ENCODE assay signal across 18 cellular contexts in genomic region chr7:138502023-138502767, GRCh38. TPM values are rescaled to one million over a fixed set of nuclear protein-coding genes. Genes with fewer than 3 reads are reported as not detected.
DNase-seq lines count a peak whose midpoint lies in the region; ATAC-seq and TF ChIP-seq lines count a peak whose summit lies in the region.
"Had no signal": no experiment of that assay in that cellular context is flagged by ENCODE, and none has a peak within 500 bp of the region (broad histone marks: within the 10 kb centered on the region; RNA-seq: fewer than 3 reads in every experiment).

No MANE protein-coding gene starts in this region.

- no peak overlapping the region for H3K9ac ChIP-seq in DND-41 (ENCODE audit: low read depth, low read length)
- H3K9ac ChIP-seq in SK-N-SH = no peak overlapping the region
- H3K9ac ChIP-seq in neural progenitor cell = no peak overlapping the region
- H3K9ac ChIP-seq: BLaER1 had no signal

- CTCF ChIA-PET in SK-N-SH (lab: Yijun Ruan, JAX) = interaction anchor here (0.9 to 1.2 kb wide), 3 partner anchors 11 to 29 kb away, joined by 3 read pairs; no protein-coding TSS in a partner anchor

- H3K9me2 ChIP-seq in SK-N-SH = no peaks in the 10 kb centered on the region

- H3K4me1 Mint-ChIP-seq in glutamatergic neuron (ENCODE audit: low read depth, unreplicated experiment) (peaks cover 37% of the 10 kb centered on the region), neural progenitor cell (peaks cover 20% of the 10 kb centered on the region)
- peaks cover 16 to 51% (median 44%) of the 10 kb centered on the region in 4 donors for H3K4me1 Mint-ChIP-seq in naive thymus-derived CD8-positive, alpha-beta T cell

- H3K36me3 Mint-ChIP-seq in glutamatergic neuron (ENCODE audit: unreplicated experiment) (no peaks in the 10 kb centered on the region), neural progenitor cell (peaks cover 65% of the 10 kb centered on the region)
- H3K36me3 Mint-ChIP-seq in naive thymus-derived CD8-positive, alpha-beta T cell = peaks cover 29 to 45% (median 40%) of the 10 kb centered on the region in 3 donors

- no peak for TF ChIP-seq CTCF in DND-41 (IDR thresholded peaks at IDR 0.05; ENCODE audit: borderline replicate concordance, extremely low read depth, low read length, poor library complexity, severe bottlenecking)
- TF ChIP-seq CTCF in SK-N-SH (IDR thresholded peaks at IDR 0.05) = no peak
- no peak for TF ChIP-seq CTCF in glutamatergic neuron (IDR thresholded peaks at IDR 0.05; ENCODE audit: partially characterized antibody, unreplicated experiment)
- TF ChIP-seq CTCF in neural progenitor cell (IDR thresholded peaks at IDR 0.05) = no peak

- H4K20me1 ChIP-seq in DND-41 (ENCODE audit: insufficient read depth, low read length) (peaks cover 21% of the 10 kb centered on the region; the same call in 1 of the 2 replicates), SK-N-SH (ENCODE audit: insufficient read depth) (no peaks in the 10 kb centered on the region), neural progenitor cell (ENCODE audit: low read depth) (peaks cover 84% of the 10 kb centered on the region)

- H3K27ac ChIP-seq in DND-41 (ENCODE audit: low read length) (no peak overlapping the region), SK-N-SH (ENCODE audit: low read depth in 2 of 2, low read length in 1 of 2) (no peak overlapping the region; a peak in 1 of 4 replicates), neural progenitor cell (peak overlapping the region; percentile 51)
- H3K27ac ChIP-seq: BLaER1, PC-9 had no signal

- no peak overlapping the region for H3K4me3 Mint-ChIP-seq in glutamatergic neuron (ENCODE audit: unreplicated experiment)
- no peak overlapping the region for H3K4me3 Mint-ChIP-seq in neural progenitor cell
- no peak overlapping the region for H3K4me3 Mint-ChIP-seq in naive thymus-derived CD8-positive, alpha-beta T cell
- H3K4me3 Mint-ChIP-seq: CD4-positive, alpha-beta T cell had no signal

- H3K27ac Mint-ChIP-seq in glutamatergic neuron (ENCODE audit: unreplicated experiment) = peak overlapping the region; percentile 26
- H3K27ac Mint-ChIP-seq in neural progenitor cell = no peak overlapping the region
- H3K27ac Mint-ChIP-seq in naive thymus-derived CD8-positive, alpha-beta T cell = no peak overlapping the region
- H3K27ac Mint-ChIP-seq: CD4-positive, alpha-beta T cell had no signal

- DNase-seq in DND-41 (no peak), SK-N-SH (no peak), glutamatergic neuron (no peak), neural progenitor cell (ENCODE audit: low spot score) (no peak), globus pallidus (ENCODE audit: low spot score) (no peak)
- DNase-seq in naive thymus-derived CD8-positive, alpha-beta T cell = no peak
- DNase-seq: CD4-positive, alpha-beta T cell; COR-L47; DMS 273 treated with DMSO at 0.1 percent for 48 hours; KBM-7; NCI-H1092; NCI-H1436; NCI-H187 treated with DMSO at 0.1 percent for 48 hours; PC-9; RPMI8226; SHP77 had no signal

- TF ChIP-seq RAD21 in SK-N-SH (IDR thresholded peaks at IDR 0.05; ENCODE audit: low read length) = no peak

- TF ChIP-seq EP300 in SK-N-SH (IDR thresholded peaks at IDR 0.05; ENCODE audit: borderline replicate concordance in 1 of 2, low read depth in 1 of 2, low read length in 1 of 2) = no peak

- H3K4me1 ChIP-seq in DND-41 (ENCODE audit: insufficient read depth, low read length) (no peaks in the 10 kb centered on the region), SK-N-SH (ENCODE audit: control insufficient read depth in 1 of 2, insufficient read depth in 2 of 2, low read depth in 1 of 2, low read length in 1 of 2) (peaks cover 0 to 4% of the 10 kb centered on the region in 2 experiments; a peak in 2 of 4 replicates), neural progenitor cell (peaks cover 23% of the 10 kb centered on the region)
- H3K4me1 ChIP-seq: BLaER1 had no signal

- H3K4me3 ChIP-seq in DND-41 (ENCODE audit: low read depth in 1 of 2, low read length in 2 of 2) = no peak overlapping the region
- no peak overlapping the region for H3K4me3 ChIP-seq in SK-N-SH (ENCODE audit: low read depth in 2 of 2, low read length in 1 of 2)
- H3K4me3 ChIP-seq in neural progenitor cell = no peak overlapping the region
- H3K4me3 ChIP-seq: BLaER1, PC-9 had no signal

- H3K27me3 ChIP-seq in DND-41 (ENCODE audit: insufficient read depth, low read length, poor library complexity) (no peaks in the 10 kb centered on the region), SK-N-SH (ENCODE audit: insufficient read depth) (no peaks in the 10 kb centered on the region), neural progenitor cell (no peaks in the 10 kb centered on the region)
- H3K27me3 ChIP-seq: BLaER1 had no signal

- peaks cover 3% of the 10 kb centered on the region for H3K27me3 Mint-ChIP-seq in glutamatergic neuron (ENCODE audit: unreplicated experiment)
- peaks cover 2% of the 10 kb centered on the region for H3K27me3 Mint-ChIP-seq in neural progenitor cell (ENCODE audit: insufficient read depth, low read depth)
- H3K27me3 Mint-ChIP-seq in naive thymus-derived CD8-positive, alpha-beta T cell = no peaks in the 10 kb centered on the region
- H3K27me3 Mint-ChIP-seq: CD4-positive, alpha-beta T cell had no signal

- peaks cover 7% of the 10 kb centered on the region for H3K9me3 Mint-ChIP-seq in glutamatergic neuron (ENCODE audit: unreplicated experiment)
- peaks cover 37% of the 10 kb centered on the region for H3K9me3 Mint-ChIP-seq in neural progenitor cell
- H3K9me3 Mint-ChIP-seq in naive thymus-derived CD8-positive, alpha-beta T cell = peaks cover 0 to 4% (median 0%) of the 10 kb centered on the region in 9 donors
- H3K9me3 Mint-ChIP-seq: CD4-positive, alpha-beta T cell had no signal

- ATAC-seq in DND-41 (ENCODE audit: insufficient read depth, low read depth) (peak; percentile 27; the same call in 1 of the 3 replicates), HG03175 (IDR thresholded peaks at IDR 0.05; ENCODE audit: unreplicated experiment) (no peak)
- ATAC-seq in naive thymus-derived CD8-positive, alpha-beta T cell = no peak

- H3K36me3 ChIP-seq in DND-41 (ENCODE audit: insufficient read depth, low read length) = peaks cover 44% of the 10 kb centered on the region
- peaks cover 0 to 15% of the 10 kb centered on the region in 2 experiments for H3K36me3 ChIP-seq in SK-N-SH (replicated peaks in 1 of 2; ENCODE audit: control insufficient read depth in 1 of 2, insufficient read depth in 2 of 2, low read length in 1 of 2)
- H3K36me3 ChIP-seq in neural progenitor cell = peaks cover 22% of the 10 kb centered on the region

- POLR2A ChIA-PET in SK-N-SH (lab: Yijun Ruan, JAX) = no interaction called here
- POLR2A ChIA-PET in naive thymus-derived CD8-positive, alpha-beta T cell (lab: Charles Lee) = no interaction called here

- H3K9me3 ChIP-seq in DND-41 (ENCODE audit: insufficient read depth, low read length, severe bottlenecking) (no peaks in the 10 kb centered on the region), SK-N-SH (no peaks in the 10 kb centered on the region), neural progenitor cell (ENCODE audit: low read depth) (no peaks in the 10 kb centered on the region)

- peaks cover 96% of the 10 kb centered on the region for H3K79me2 ChIP-seq in DND-41 (ENCODE audit: insufficient read depth, low read length)
- H3K79me2 ChIP-seq in SK-N-SH (ENCODE audit: insufficient read depth) = peaks cover 85% of the 10 kb centered on the region
- H3K79me2 ChIP-seq in neural progenitor cell (ENCODE audit: low read depth) = peaks cover 100% of the 10 kb centered on the region

- H2AFZ ChIP-seq in DND-41 (ENCODE audit: low read depth, low read length) (no peak overlapping the region), SK-N-SH (ENCODE audit: low read depth) (no peak overlapping the region), neural progenitor cell (replicated peaks) (no peak overlapping the region)
- H2AFZ ChIP-seq: PC-9 had no signal

- 97% methylated on average over 4 of the region's 4 CpGs for WGBS in SK-N-SH (ENCODE audit: low lambda C conversion rate)

- H3F3A ChIP-seq in SK-N-SH (replicated peaks; ENCODE audit: insufficient read depth) (no peaks in the 10 kb centered on the region), neural progenitor cell (ENCODE audit: low read depth) (peaks cover 35% of the 10 kb centered on the region)

- H3K4me2 ChIP-seq in DND-41 (ENCODE audit: insufficient read depth, low read length) = no peak overlapping the region
- H3K4me2 ChIP-seq in SK-N-SH = no peak overlapping the region
- peak overlapping the region; percentile 34 for H3K4me2 ChIP-seq in neural progenitor cell
- H3K4me2 ChIP-seq: BLaER1, PC-9 had no signal

TF ChIP-seq in SK-N-SH, 30 proteins besides CTCF, POLR2A, EP300 and RAD21:
- no peak for TF ChIP-seq SMC3 (IDR thresholded peaks at IDR 0.05; ENCODE audit: low read depth, low read length)
- no peak for TF ChIP-seq JUND (IDR thresholded peaks at IDR 0.05)
- 0 out of 2 replicates have a peak, but pooled peaks have one; percentile 7 for TF ChIP-seq TCF12 (IDR thresholded peaks at IDR 0.05)
- TF ChIP-seq POLR2AphosphoS5 (IDR thresholded peaks at IDR 0.05; ENCODE audit: low read depth, low read length) = no peak
- TF ChIP-seq FOXM1 (IDR thresholded peaks at IDR 0.05; ENCODE audit: low read depth) = no peak
- TF ChIP-seq PBX3 (IDR thresholded peaks at IDR 0.05) = no peak
- no peak for TF ChIP-seq FOXJ3 (CRISPR knock-in tag; IDR thresholded peaks at IDR 0.05)

RNA-seq across cellular contexts. Expression of gene TRIM24, which starts 42.1 kb away (rescaled TPM):
- 5.3 and 6.5 TPM in 2 replicates for polyA plus RNA-seq in SK-N-SH (2012; rRNA removed)
- polyA plus RNA-seq in SK-N-SH (2012; cell fraction: cytosol; rRNA removed) = 7.2 and 7.4 TPM in 2 replicates
- polyA plus RNA-seq in SK-N-SH (2012; cell fraction: nucleus; rRNA removed) = 4.4 and 7.1 TPM in 2 replicates
- total RNA-seq in glutamatergic neuron (ENCODE audit: unreplicated experiment) (85.6 TPM), neural progenitor cell (ENCODE audit: low replicate concordance) (101 and 116 TPM in 2 replicates)
- total RNA-seq in naive thymus-derived CD8-positive, alpha-beta T cell = 10 to 100 TPM; 21.3 to 24.0 TPM
- 10 to 100 TPM in 1 of 3 donors, 1 to 10 TPM in 2; 5.8 to 12.2 (median 8.6) TPM for polyA plus RNA-seq in naive thymus-derived CD8-positive, alpha-beta T cell
